In genomic region chr7:134298902-134299683, GRCh38 we compare ENCODE assay signal across 11 cellular contexts. TPM values are rescaled to one million over a fixed set of nuclear protein-coding genes. Genes with fewer than 3 reads are reported as not detected.
A peak's percentile ranks its signal among the peaks of the same experiment; 100 is the strongest.
DNase-seq lines count a peak whose midpoint lies in the region; ATAC-seq lines count a peak whose summit lies in the region.
"Had no signal": no experiment of that assay in that cellular context is flagged by ENCODE, and none has a peak within 500 bp of the region (broad histone marks: within the 10 kb centered on the region; RNA-seq: fewer than 3 reads in every experiment).

No MANE protein-coding gene starts in this region.

- peak; percentile 49 for DNase-seq in DMS79 (lab: John Stamatoyannopoulos, UW)
- DNase-seq in amygdala (lab: John Stamatoyannopoulos, UW), result peak in 53 of 56 donors; percentile 10 to 87 (median 58)
- peak; percentile 12 for DNase-seq in mesenchymal stem cell
- no peak for DNase-seq in amniotic stem cell (lab: John Stamatoyannopoulos, UW)
- no peak for DNase-seq in activated CD4-positive, CD25-positive, alpha-beta regulatory T cell treated with anti-CD3 and anti-CD28 coated beads, Interleukin-2, amount 50 U/mL, for 72 hours
- no peak for DNase-seq in 8988T
- DNase-seq: activated naive CD4-positive, alpha-beta T cell treated with anti-CD3 and anti-CD28 coated beads, Interleukin-2, amount 10 ng/mL, durations not matched to agents 7 days and 5 days; DND-41 had no signal

- H3K9ac ChIP-seq in mesenchymal stem cell (ENCODE audit: low read length), result no peak overlapping the region

- no peaks in the 10 kb centered on the region for H3K79me1 ChIP-seq in mesenchymal stem cell (replicated peaks; ENCODE audit: low read length, poor library complexity, severe bottlenecking)

- 96% methylated on average over 5 of the region's 10 CpGs for WGBS in mesenchymal stem cell

- no peak overlapping the region for H4K91ac ChIP-seq in mesenchymal stem cell (ENCODE audit: low read length)

- H2AFZ ChIP-seq in mesenchymal stem cell (ENCODE audit: low read depth, low read length), result no peak overlapping the region

- no peak overlapping the region for H3K4me3 ChIP-seq in mesenchymal stem cell (ENCODE audit: insufficient read depth in 1 of 2, low read depth in 1 of 2, low read length in 2 of 2)

- H3K4me2 ChIP-seq in mesenchymal stem cell (ENCODE audit: low read length, poor library complexity, severe bottlenecking), result no peak overlapping the region

- H4K8ac ChIP-seq in mesenchymal stem cell (ENCODE audit: low read length), result no peak overlapping the region

- H3K27ac ChIP-seq in mesenchymal stem cell (ENCODE audit: low read length, poor library complexity, severe bottlenecking), result no peak overlapping the region
- H3K27ac ChIP-seq: neutrophil had no signal

- no peak overlapping the region for H3K18ac ChIP-seq in mesenchymal stem cell (ENCODE audit: low read depth in 1 of 2, low read length in 2 of 2)

- H2BK120ac ChIP-seq in mesenchymal stem cell (ENCODE audit: low read depth, low read length), result no peak overlapping the region

- H3K36me3 ChIP-seq in mesenchymal stem cell (ENCODE audit: control insufficient read depth in 1 of 2, insufficient read depth in 2 of 2, low read depth in 1 of 2, low read length in 2 of 2), result peaks cover 18 to 84% of the 10 kb centered on the region in 2 experiments

- no peak overlapping the region for H2BK12ac ChIP-seq in mesenchymal stem cell (ENCODE audit: low read length in 2 of 2)

- no peak overlapping the region for H3K4ac ChIP-seq in mesenchymal stem cell (ENCODE audit: low read depth in 1 of 2, low read length in 2 of 2)

- H3K14ac ChIP-seq in mesenchymal stem cell (ENCODE audit: low read length in 2 of 2), result no peak overlapping the region

- no peak overlapping the region for H2AK5ac ChIP-seq in mesenchymal stem cell (ENCODE audit: low read length, severe bottlenecking)

- H3K27me3 ChIP-seq in mesenchymal stem cell (ENCODE audit: control insufficient read depth in 1 of 2, insufficient read depth in 1 of 2, low read length in 2 of 2), result no peaks in the 10 kb centered on the region
- H3K27me3 ChIP-seq: neutrophil had no signal

- ATAC-seq in HG03354 (IDR thresholded peaks at IDR 0.05; ENCODE audit: poor library complexity, severe bottlenecking, unreplicated experiment) (peak; percentile 84), HG02852 (IDR thresholded peaks at IDR 0.05; ENCODE audit: unreplicated experiment) (no peak)

- no peaks in the 10 kb centered on the region for H3K9me3 ChIP-seq in mesenchymal stem cell (ENCODE audit: control insufficient read depth, low read length)
- H3K9me3 ChIP-seq: neutrophil had no signal

- H3K23ac ChIP-seq in mesenchymal stem cell (ENCODE audit: low read length in 2 of 2), result no peak overlapping the region

- H3K4me1 ChIP-seq in mesenchymal stem cell (ENCODE audit: control insufficient read depth, insufficient read depth, low read depth, low read length), result peaks cover 2% of the 10 kb centered on the region

- no peak overlapping the region for H2BK15ac ChIP-seq in mesenchymal stem cell (ENCODE audit: low read depth, poor library complexity, severe bottlenecking)

- no peak overlapping the region for H2BK5ac ChIP-seq in mesenchymal stem cell (ENCODE audit: low read depth, low read length, poor library complexity, severe bottlenecking)

RNA-seq across cellular contexts. Expression of gene SLC35B4, which starts 17.6 kb away (rescaled TPM):
- 20.3 TPM for polyA plus RNA-seq in mesenchymal stem cell (2013, experiment 1 of 2)
- 20.1 TPM for polyA plus RNA-seq in mesenchymal stem cell (2013, experiment 2 of 2)

Comparison
In these comparisons a context has a peak if more than half of its experiments do, and no peak if none do; other contexts are left out.
1. DNase-seq: peak in DMS79 (single experiment), amygdala (53 of 56) and mesenchymal stem cell (single experiment); none in amniotic stem cell (single experiment), activated CD4-positive, CD25-positive, alpha-beta regulatory T cell treated with anti-CD3 and anti-CD28 coated beads, Interleukin-2, amount 50 U/mL, for 72 hours (single experiment) and 8988T (single experiment).